ENCODE assay signal across 1 cellular context in the genomic region with DNA sequence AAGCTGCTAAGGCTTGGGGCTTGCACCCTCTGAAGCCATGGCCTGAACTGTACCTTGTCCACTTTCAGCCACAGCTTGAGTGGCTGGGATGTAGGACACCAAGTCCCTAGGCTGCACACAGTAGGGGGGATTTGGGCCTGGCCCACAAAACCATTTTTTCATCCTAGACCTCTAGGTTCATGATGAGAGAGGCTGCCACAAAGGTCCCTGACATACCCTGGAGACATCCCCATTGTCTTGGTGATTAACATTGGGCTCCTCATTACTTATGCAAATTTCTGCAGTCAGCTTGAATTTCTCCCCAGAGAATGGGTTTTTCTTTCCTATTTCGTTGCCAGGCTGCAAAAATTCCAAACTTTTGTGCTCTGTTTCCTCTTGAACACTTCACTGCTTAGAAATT.
TF ChIP-seq lines count a peak whose summit lies in the region.

No MANE protein-coding gene starts in this region.

TF ChIP-seq in GM23338, 12 proteins besides CTCF, POLR2A, EP300 and RAD21 (continued from another document):
- TF ChIP-seq, protein P1, sequence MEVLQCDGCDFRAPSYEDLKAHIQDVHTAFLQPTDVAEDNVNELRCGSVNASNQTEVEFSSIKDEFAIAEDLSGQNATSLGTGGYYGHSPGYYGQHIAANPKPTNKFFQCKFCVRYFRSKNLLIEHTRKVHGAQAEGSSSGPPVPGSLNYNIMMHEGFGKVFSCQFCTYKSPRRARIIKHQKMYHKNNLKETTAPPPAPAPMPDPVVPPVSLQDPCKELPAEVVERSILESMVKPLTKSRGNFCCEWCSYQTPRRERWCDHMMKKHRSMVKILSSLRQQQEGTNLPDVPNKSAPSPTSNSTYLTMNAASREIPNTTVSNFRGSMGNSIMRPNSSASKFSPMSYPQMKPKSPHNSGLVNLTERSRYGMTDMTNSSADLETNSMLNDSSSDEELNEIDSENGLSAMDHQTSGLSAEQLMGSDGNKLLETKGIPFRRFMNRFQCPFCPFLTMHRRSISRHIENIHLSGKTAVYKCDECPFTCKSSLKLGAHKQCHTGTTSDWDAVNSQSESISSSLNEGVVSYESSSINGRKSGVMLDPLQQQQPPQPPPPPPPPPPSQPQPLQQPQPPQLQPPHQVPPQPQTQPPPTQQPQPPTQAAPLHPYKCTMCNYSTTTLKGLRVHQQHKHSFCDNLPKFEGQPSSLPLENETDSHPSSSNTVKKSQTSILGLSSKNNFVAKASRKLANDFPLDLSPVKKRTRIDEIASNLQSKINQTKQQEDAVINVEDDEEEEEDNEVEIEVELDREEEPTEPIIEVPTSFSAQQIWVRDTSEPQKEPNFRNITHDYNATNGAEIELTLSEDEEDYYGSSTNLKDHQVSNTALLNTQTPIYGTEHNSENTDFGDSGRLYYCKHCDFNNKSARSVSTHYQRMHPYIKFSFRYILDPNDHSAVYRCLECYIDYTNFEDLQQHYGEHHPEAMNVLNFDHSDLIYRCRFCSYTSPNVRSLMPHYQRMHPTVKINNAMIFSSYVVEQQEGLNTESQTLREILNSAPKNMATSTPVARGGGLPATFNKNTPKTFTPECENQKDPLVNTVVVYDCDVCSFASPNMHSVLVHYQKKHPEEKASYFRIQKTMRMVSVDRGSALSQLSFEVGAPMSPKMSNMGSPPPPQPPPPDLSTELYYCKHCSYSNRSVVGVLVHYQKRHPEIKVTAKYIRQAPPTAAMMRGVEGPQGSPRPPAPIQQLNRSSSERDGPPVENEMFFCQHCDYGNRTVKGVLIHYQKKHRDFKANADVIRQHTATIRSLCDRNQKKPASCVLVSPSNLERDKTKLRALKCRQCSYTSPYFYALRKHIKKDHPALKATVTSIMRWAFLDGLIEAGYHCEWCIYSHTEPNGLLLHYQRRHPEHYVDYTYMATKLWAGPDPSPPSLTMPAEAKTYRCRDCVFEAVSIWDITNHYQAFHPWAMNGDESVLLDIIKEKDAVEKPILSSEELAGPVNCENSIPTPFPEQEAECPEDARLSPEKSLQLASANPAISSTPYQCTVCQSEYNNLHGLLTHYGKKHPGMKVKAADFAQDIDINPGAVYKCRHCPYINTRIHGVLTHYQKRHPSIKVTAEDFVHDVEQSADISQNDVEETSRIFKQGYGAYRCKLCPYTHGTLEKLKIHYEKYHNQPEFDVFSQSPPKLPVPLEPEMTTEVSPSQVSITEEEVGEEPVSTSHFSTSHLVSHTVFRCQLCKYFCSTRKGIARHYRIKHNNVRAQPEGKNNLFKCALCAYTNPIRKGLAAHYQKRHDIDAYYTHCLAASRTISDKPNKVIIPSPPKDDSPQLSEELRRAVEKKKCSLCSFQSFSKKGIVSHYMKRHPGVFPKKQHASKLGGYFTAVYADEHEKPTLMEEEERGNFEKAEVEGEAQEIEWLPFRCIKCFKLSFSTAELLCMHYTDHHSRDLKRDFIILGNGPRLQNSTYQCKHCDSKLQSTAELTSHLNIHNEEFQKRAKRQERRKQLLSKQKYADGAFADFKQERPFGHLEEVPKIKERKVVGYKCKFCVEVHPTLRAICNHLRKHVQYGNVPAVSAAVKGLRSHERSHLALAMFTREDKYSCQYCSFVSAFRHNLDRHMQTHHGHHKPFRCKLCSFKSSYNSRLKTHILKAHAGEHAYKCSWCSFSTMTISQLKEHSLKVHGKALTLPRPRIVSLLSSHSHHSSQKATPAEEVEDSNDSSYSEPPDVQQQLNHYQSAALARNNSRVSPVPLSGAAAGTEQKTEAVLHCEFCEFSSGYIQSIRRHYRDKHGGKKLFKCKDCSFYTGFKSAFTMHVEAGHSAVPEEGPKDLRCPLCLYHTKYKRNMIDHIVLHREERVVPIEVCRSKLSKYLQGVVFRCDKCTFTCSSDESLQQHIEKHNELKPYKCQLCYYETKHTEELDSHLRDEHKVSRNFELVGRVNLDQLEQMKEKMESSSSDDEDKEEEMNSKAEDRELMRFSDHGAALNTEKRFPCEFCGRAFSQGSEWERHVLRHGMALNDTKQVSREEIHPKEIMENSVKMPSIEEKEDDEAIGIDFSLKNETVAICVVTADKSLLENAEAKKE (CRISPR knock-in tag; IDR thresholded peaks at IDR 0.05), result no peak; the same call in 1 of the 2 replicates
- TF ChIP-seq CREB1 (CRISPR knock-in tag; IDR thresholded peaks at IDR 0.05; ENCODE audit: low read depth) (no peak), EZH2phosphoT487 (IDR thresholded peaks at IDR 0.05; ENCODE audit: unreplicated experiment) (no peak), EZH2 (IDR thresholded peaks at IDR 0.05; ENCODE audit: low read depth, unreplicated experiment) (no peak), JUNB (IDR thresholded peaks at IDR 0.05; ENCODE audit: unreplicated experiment) (no peak), ZNF114 (CRISPR knock-in tag; IDR thresholded peaks at IDR 0.05) (no peak), POLR2AphosphoS5 (IDR thresholded peaks at IDR 0.05; ENCODE audit: low read depth) (no peak), STAT1 (IDR thresholded peaks at IDR 0.05; ENCODE audit: unreplicated experiment) (no peak), ZNF331 (CRISPR knock-in tag; IDR thresholded peaks at IDR 0.05; ENCODE audit: low read depth) (no peak), NANOG (IDR thresholded peaks at IDR 0.05; ENCODE audit: borderline replicate concordance) (no peak)
- TF ChIP-seq, protein P2, sequence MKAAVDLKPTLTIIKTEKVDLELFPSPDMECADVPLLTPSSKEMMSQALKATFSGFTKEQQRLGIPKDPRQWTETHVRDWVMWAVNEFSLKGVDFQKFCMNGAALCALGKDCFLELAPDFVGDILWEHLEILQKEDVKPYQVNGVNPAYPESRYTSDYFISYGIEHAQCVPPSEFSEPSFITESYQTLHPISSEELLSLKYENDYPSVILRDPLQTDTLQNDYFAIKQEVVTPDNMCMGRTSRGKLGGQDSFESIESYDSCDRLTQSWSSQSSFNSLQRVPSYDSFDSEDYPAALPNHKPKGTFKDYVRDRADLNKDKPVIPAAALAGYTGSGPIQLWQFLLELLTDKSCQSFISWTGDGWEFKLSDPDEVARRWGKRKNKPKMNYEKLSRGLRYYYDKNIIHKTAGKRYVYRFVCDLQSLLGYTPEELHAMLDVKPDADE (IDR thresholded peaks at IDR 0.05), result no peak
